1 cellular context compared by ENCODE assay signal in the genomic region with DNA sequence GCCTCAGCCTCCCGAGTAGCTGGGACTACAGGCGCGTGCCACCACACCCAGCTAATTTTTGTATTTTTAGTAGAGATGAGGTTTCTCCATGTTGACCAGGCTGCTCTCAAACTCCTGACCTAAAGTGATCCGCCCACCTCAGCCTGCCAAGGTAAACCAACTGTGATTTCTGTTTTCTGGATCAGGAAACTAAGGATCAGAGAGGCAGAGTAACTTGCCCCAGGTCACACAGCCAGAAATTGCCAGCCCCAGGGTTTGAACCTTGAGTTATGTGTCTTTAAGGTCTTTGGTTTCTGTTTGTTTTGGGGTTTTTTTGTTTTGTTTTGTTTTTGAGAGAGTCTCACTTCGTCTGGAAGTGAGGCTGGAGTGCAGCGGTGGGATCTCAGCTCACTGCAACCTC.
TF ChIP-seq lines count a peak whose summit lies in the region.

No MANE protein-coding gene starts in this region.

TF ChIP-seq in IMR-90, 13 proteins besides CTCF, POLR2A, EP300 and RAD21:
- TF ChIP-seq, protein P1, sequence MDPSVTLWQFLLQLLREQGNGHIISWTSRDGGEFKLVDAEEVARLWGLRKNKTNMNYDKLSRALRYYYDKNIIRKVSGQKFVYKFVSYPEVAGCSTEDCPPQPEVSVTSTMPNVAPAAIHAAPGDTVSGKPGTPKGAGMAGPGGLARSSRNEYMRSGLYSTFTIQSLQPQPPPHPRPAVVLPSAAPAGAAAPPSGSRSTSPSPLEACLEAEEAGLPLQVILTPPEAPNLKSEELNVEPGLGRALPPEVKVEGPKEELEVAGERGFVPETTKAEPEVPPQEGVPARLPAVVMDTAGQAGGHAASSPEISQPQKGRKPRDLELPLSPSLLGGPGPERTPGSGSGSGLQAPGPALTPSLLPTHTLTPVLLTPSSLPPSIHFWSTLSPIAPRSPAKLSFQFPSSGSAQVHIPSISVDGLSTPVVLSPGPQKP (IDR thresholded peaks at IDR 0.05; ENCODE audit: borderline replicate concordance, low read depth, low read length) = no peak
- no peak for TF ChIP-seq BHLHE40 (IDR thresholded peaks at IDR 0.05; ENCODE audit: low read depth, low read length)
- no peak for TF ChIP-seq MAFK (IDR thresholded peaks at IDR 0.05; ENCODE audit: low read depth, low read length)
- TF ChIP-seq NFE2L2 (IDR thresholded peaks at IDR 0.05; ENCODE audit: low read depth, low read length) = no peak
- no peak for TF ChIP-seq MXI1 (IDR thresholded peaks at IDR 0.05; ENCODE audit: borderline replicate concordance, low read depth, low read length)
- no peak for TF ChIP-seq RCOR1 (IDR thresholded peaks at IDR 0.05; ENCODE audit: insufficient replicate concordance, low read length)
